Comparison of ENCODE assay signal across 1 cellular context in genomic region chr5:181129601-181130000, GRCh38.
TF ChIP-seq lines count a peak whose summit lies in the region.

No MANE protein-coding gene starts in this region.

TF ChIP-seq in K562, 482 proteins besides CTCF, POLR2A, EP300 and RAD21:
- TF ChIP-seq HDAC6 (IDR thresholded peaks at IDR 0.05; ENCODE audit: low read depth, low read length), result no peak
- TF ChIP-seq MITF (IDR thresholded peaks at IDR 0.05), result no peak
- no peak for TF ChIP-seq PCBP2 (IDR thresholded peaks at IDR 0.05; ENCODE audit: low read depth, low read length, poor library complexity, severe bottlenecking)
- TF ChIP-seq ARID3B (CRISPR knock-in tag; IDR thresholded peaks at IDR 0.05; ENCODE audit: borderline replicate concordance), result no peak
- TF ChIP-seq ZNF316 (IDR thresholded peaks at IDR 0.05), result no peak
- no peak for TF ChIP-seq WHSC1 (IDR thresholded peaks at IDR 0.05; ENCODE audit: low read length)
- TF ChIP-seq SNRNP70 (optimal IDR thresholded peaks at IDR 0.05; ENCODE audit: low read depth, low read length), result no peak
- TF ChIP-seq COPS2 (conservative IDR thresholded peaks at IDR 0.05), result no peak
- TF ChIP-seq KLF13 (tag; IDR thresholded peaks at IDR 0.05; ENCODE audit: borderline replicate concordance, low read depth), result no peak
- TF ChIP-seq UBTF (IDR thresholded peaks at IDR 0.05; ENCODE audit: borderline replicate concordance in 1 of 2, low read depth in 2 of 2, low read length in 2 of 2), result no peak
- no peak for TF ChIP-seq MCM2 (IDR thresholded peaks at IDR 0.05; ENCODE audit: low read depth)
- TF ChIP-seq RFX7 (CRISPR knock-in tag; IDR thresholded peaks at IDR 0.05), result no peak
- no peak for TF ChIP-seq ZNF277 (CRISPR knock-in tag; IDR thresholded peaks at IDR 0.05; ENCODE audit: borderline replicate concordance)
- no peak for TF ChIP-seq DDX20 (tag; IDR thresholded peaks at IDR 0.05; ENCODE audit: low read depth)
- TF ChIP-seq MCM3 (IDR thresholded peaks at IDR 0.05), result no peak
